8 cellular contexts compared by ENCODE assay signal in genomic region chr15:65516997-65517865, GRCh38. TPM values are rescaled to one million over a fixed set of nuclear protein-coding genes. Genes with fewer than 3 reads are reported as not detected.
DNase-seq lines count a peak whose midpoint lies in the region; TF ChIP-seq lines count a peak whose summit lies in the region.

Gene DPP8, minus strand, starts transcription at chr15:65517689. Its CDS starts 5,136 bp downstream, at chr15:65512553.

- H3K9ac ChIP-seq in endocrine pancreas (ENCODE audit: control insufficient read depth, insufficient read depth, low read length) (peak within 1 kb of the TSS; percentile 90), mesendoderm (ENCODE audit: low read length) (peak within 1 kb of the TSS; percentile 97)

- H2BK5ac ChIP-seq in mesendoderm (ENCODE audit: low read length), result peak within 1 kb of the TSS; percentile 78

- peak within 1 kb of the TSS; percentile 97 for H3K4me2 ChIP-seq in mesendoderm (ENCODE audit: low read length)

- no peak within 1 kb of the TSS for H2BK120ac ChIP-seq in mesendoderm (ENCODE audit: low read depth, low read length)

- H2BK15ac ChIP-seq in mesendoderm (replicated peaks; ENCODE audit: low read depth), result no peak within 1 kb of the TSS

- H2AK5ac ChIP-seq in mesendoderm (ENCODE audit: low read length), result no peak within 1 kb of the TSS

- H3K4me3 ChIP-seq in endocrine pancreas (ENCODE audit: control insufficient read depth, insufficient read depth, low read length) (peak within 1 kb of the TSS; percentile 91), mesendoderm (ENCODE audit: low read length) (peak within 1 kb of the TSS; percentile 85)

- no peaks in the 10 kb centered on the region for H3K27me3 ChIP-seq in endocrine pancreas (ENCODE audit: control insufficient read depth, insufficient read depth, low read length)
- no peaks in the 10 kb centered on the region for H3K27me3 ChIP-seq in mesendoderm (ENCODE audit: insufficient read depth, low read length, poor library complexity)

- peaks cover 17% of the 10 kb centered on the region for H3K4me1 ChIP-seq in endocrine pancreas (ENCODE audit: control insufficient read depth, insufficient read depth, low read length)
- H3K4me1 ChIP-seq in mesendoderm (ENCODE audit: control insufficient read depth, low read depth, low read length), result peaks cover 2% of the 10 kb centered on the region

- peak within 1 kb of the TSS; percentile 49 for H3K4ac ChIP-seq in mesendoderm (ENCODE audit: low read depth, low read length)

- DNase-seq in COR-L47 (lab: John Stamatoyannopoulos, UW) (peak; percentile 88), GM20000 (ENCODE audit: low spot score) (peak; percentile 93), HT1080 (ENCODE audit: low read depth) (peak; percentile 91), NOMO-1 treated with DMSO at 0.1 percent for 48 hours (lab: John Stamatoyannopoulos, UW; ENCODE audit: unreplicated experiment) (peak; percentile 94), mesendoderm (peak; percentile 97)
- DNase-seq in activated CD8-positive, alpha-beta memory T cell treated with anti-CD3 and anti-CD28 coated beads for 48 hours (ENCODE audit: low read depth in 2 of 3, low spot score in 2 of 3), result peak; percentile 84 to 91 (median 89)
- peak; percentile 91 for DNase-seq in stimulated activated CD8-positive, alpha-beta memory T cell treated with anti-CD3 and anti-CD28 coated beads, Interleukin-15, amount 100 ng/mL, for 24 hours (ENCODE audit: low read depth)

- peaks cover 18% of the 10 kb centered on the region for H3K79me2 ChIP-seq in mesendoderm (ENCODE audit: control insufficient read depth, insufficient read depth, low read length)

- H3K23ac ChIP-seq in mesendoderm (ENCODE audit: low read length), result peak within 1 kb of the TSS; percentile 66

- peak within 1 kb of the TSS; percentile 96 for H3K27ac ChIP-seq in mesendoderm (ENCODE audit: low read depth, low read length)

- H3K79me1 ChIP-seq in mesendoderm (ENCODE audit: low read length), result peaks cover 14% of the 10 kb centered on the region

- H3K18ac ChIP-seq in mesendoderm (ENCODE audit: low read length), result peak within 1 kb of the TSS; percentile 88

- H3K56ac ChIP-seq in mesendoderm (ENCODE audit: low read length), result peak within 1 kb of the TSS; percentile 99

- WGBS in mesendoderm (ENCODE audit: extremely low coverage, insufficient coverage, low lambda C conversion rate), result no CpG with 5 or more reads among the region's 75 CpGs

- H3K36me3 ChIP-seq in endocrine pancreas (ENCODE audit: control insufficient read depth, insufficient read depth, low read length) (no peaks in the 10 kb centered on the region), mesendoderm (ENCODE audit: control insufficient read depth, insufficient read depth, low read length) (peaks cover 3% of the 10 kb centered on the region)

- no peak within 1 kb of the TSS for H4K8ac ChIP-seq in mesendoderm (ENCODE audit: low read depth, low read length)

- no peaks in the 10 kb centered on the region for H3K9me3 ChIP-seq in endocrine pancreas (ENCODE audit: control insufficient read depth, low read length)

- peak; percentile 97 for TF ChIP-seq CTCF in GM20000 (IDR thresholded peaks at IDR 0.05; ENCODE audit: extremely low read depth, missing control alignments)

- no peak within 1 kb of the TSS for H4K5ac ChIP-seq in mesendoderm (ENCODE audit: low read length)

RNA-seq across cellular contexts. Expression of gene DPP8, which starts in this region (rescaled TPM):
- 26.3 and 30.6 TPM in 2 replicates for total RNA-seq in HT1080 (2014; rRNA removed; shearing (Covaris generic))
- 21.3 and 27.4 TPM in 2 replicates for polyA plus RNA-seq in HT1080 (2015; cell fraction: cytosol; rRNA removed)
- 40.0 and 41.7 TPM in 2 replicates for polyA plus RNA-seq in HT1080 (2015; cell fraction: nucleus; rRNA removed)
- polyA plus RNA-seq in mesendoderm (2013, experiment 1 of 2), result 14.8 TPM
- 13.5 TPM for polyA plus RNA-seq in mesendoderm (2013, experiment 2 of 2)

Comparison
In these comparisons a context has a peak if more than half of its experiments do, and no peak if none do; other contexts are left out.
1. Peak in every context shown above with its lines: DNase-seq, H3K4me3 ChIP-seq and H3K27ac ChIP-seq.